Comparison of ENCODE assay signal across 22 cellular contexts in genomic region chr18:59752666-59753065, GRCh38. TPM values are rescaled to one million over a fixed set of nuclear protein-coding genes. Genes with fewer than 3 reads are reported as not detected.
DNase-seq lines count a peak whose midpoint lies in the region; ATAC-seq and TF ChIP-seq lines count a peak whose summit lies in the region.
"Had no signal": no experiment of that assay in that cellular context is flagged by ENCODE, and none has a peak within 500 bp of the region (broad histone marks: within the 10 kb centered on the region; RNA-seq: fewer than 3 reads in every experiment).

No MANE protein-coding gene starts in this region.

- no peak overlapping the region for H3K4me3 ChIP-seq in AG10803 (ENCODE audit: low read length)
- no peak overlapping the region for H3K4me3 ChIP-seq in IMR-90 (ENCODE audit: insufficient read depth, low read depth, low read length)
- H3K4me3 ChIP-seq in fibroblast of mammary gland (ENCODE audit: control insufficient read depth, low read depth, low read length): no peak overlapping the region
- no peak overlapping the region for H3K4me3 ChIP-seq in ovary
- H3K4me3 ChIP-seq in coronary artery: no peak overlapping the region

- no peak overlapping the region for H4K91ac ChIP-seq in IMR-90 (ENCODE audit: insufficient read depth, low read depth, low read length)

- H3K9me3 Mint-ChIP-seq in nephron: no peaks in the 10 kb centered on the region
- no peaks in the 10 kb centered on the region for H3K9me3 Mint-ChIP-seq in activated T-cell treated with anti-CD3 and anti-CD28 coated beads, Interleukin-2, amount 50 U/mL, for 4 hours

- peaks cover 16% of the 10 kb centered on the region for H3K4me1 Mint-ChIP-seq in nephron
- H3K4me1 Mint-ChIP-seq in activated T-cell treated with anti-CD3 and anti-CD28 coated beads, Interleukin-2, amount 50 U/mL, for 4 hours (ENCODE audit: low read depth): no peaks in the 10 kb centered on the region
- H3K4me1 Mint-ChIP-seq: CD4-positive, CD25-positive, alpha-beta regulatory T cell had no signal

- TF ChIP-seq CTCF in AG10803 (conservative IDR thresholded peaks at IDR 0.05; ENCODE audit: low read length) (no peak), IMR-90 (conservative IDR thresholded peaks at IDR 0.05; ENCODE audit: low read depth, low read length) (no peak), fibroblast of mammary gland (conservative IDR thresholded peaks at IDR 0.05; ENCODE audit: control insufficient read depth, insufficient read depth, low read depth, low read length) (no peak), nephron (IDR thresholded peaks at IDR 0.05; ENCODE audit: unreplicated experiment in 3 of 3) (no peak), ovary (IDR thresholded peaks at IDR 0.05) (no peak), coronary artery (IDR thresholded peaks at IDR 0.05) (no peak)

- H3K9me3 ChIP-seq in IMR-90 (ENCODE audit: control insufficient read depth, insufficient read depth, low read length) (no peaks in the 10 kb centered on the region), ovary (no peaks in the 10 kb centered on the region)

- no peak overlapping the region; the same call in 1 of the 2 replicates for H3K18ac ChIP-seq in IMR-90 (ENCODE audit: low read depth, low read length)

- CTCF ChIA-PET in IMR-90 (lab: Yijun Ruan, JAX): interaction anchor here (0.7 to 1.1 kb wide), 3 partner anchors 56 to 77 kb away, joined by 3 read pairs; partner anchors contain the start of gene CCBE1

- no peaks in the 10 kb centered on the region; a peak in 1 of 4 replicates for H3K79me1 ChIP-seq in IMR-90 (ENCODE audit: low read depth in 1 of 2, low read length in 2 of 2)

- H4K8ac ChIP-seq in IMR-90 (ENCODE audit: low read depth in 2 of 2, low read length in 2 of 2): no peak overlapping the region

- no peak overlapping the region for H3K27ac ChIP-seq in IMR-90 (ENCODE audit: insufficient read depth, low read length)
- no peak overlapping the region for H3K27ac ChIP-seq in ovary
- no peak overlapping the region for H3K27ac ChIP-seq in coronary artery
- H3K27ac ChIP-seq: HL-60, KMS-11, RWPE1 had no signal

- no peak overlapping the region for H3K4ac ChIP-seq in IMR-90 (ENCODE audit: low read depth, low read length)

- intact Hi-C loops in IMR-90 (cut with micrococcal nuclease) (no loop called here), ovary (cut with DNase I) (no loop called here)

- dilution Hi-C loops in IMR-90 (cut with HindIII; ENCODE audit: low sequenced_read_pairs, unreplicated experiment): no loop called here

- H3K27me3 Mint-ChIP-seq in nephron (ENCODE audit: low read depth): no peaks in the 10 kb centered on the region
- no peaks in the 10 kb centered on the region for H3K27me3 Mint-ChIP-seq in activated T-cell treated with anti-CD3 and anti-CD28 coated beads, Interleukin-2, amount 50 U/mL, for 4 hours (ENCODE audit: low read depth)

- peak overlapping the region; percentile 53 for H2BK5ac ChIP-seq in IMR-90 (ENCODE audit: low read depth, low read length, poor library complexity, severe bottlenecking)

- no peak overlapping the region; the same call in 1 of the 2 replicates for H2BK120ac ChIP-seq in IMR-90 (ENCODE audit: low read depth, low read length)

- H3K23ac ChIP-seq in IMR-90 (ENCODE audit: low read depth, low read length): no peak overlapping the region

- H3K4me3 Mint-ChIP-seq in nephron: no peak overlapping the region
- H3K4me3 Mint-ChIP-seq in activated T-cell treated with anti-CD3 and anti-CD28 coated beads, Interleukin-2, amount 50 U/mL, for 4 hours: no peak overlapping the region
- H3K4me3 Mint-ChIP-seq: CD4-positive, CD25-positive, alpha-beta regulatory T cell had no signal

- H3K56ac ChIP-seq in IMR-90 (ENCODE audit: extremely low read depth, insufficient read depth, low read length): no peak overlapping the region

- TF ChIP-seq RAD21 in IMR-90 (IDR thresholded peaks at IDR 0.05; ENCODE audit: low read length): no peak

- POLR2A ChIA-PET in IMR-90 (lab: Charles Lee; ENCODE audit: unreplicated experiment): no interaction called here

- H3K9me1 ChIP-seq in IMR-90 (ENCODE audit: insufficient read depth, low read length): peaks cover 3% of the 10 kb centered on the region

- no peak overlapping the region for H2AK9ac ChIP-seq in IMR-90 (replicated peaks; ENCODE audit: low read depth, low read length, poor library complexity)

- TF ChIP-seq POLR2A in IMR-90 (IDR thresholded peaks at IDR 0.05; ENCODE audit: low read depth, low read length) (no peak), ovary (IDR thresholded peaks at IDR 0.05) (no peak)

- no CpG with 5 or more reads among the region's 1 CpG for WGBS in IMR-90 (ENCODE audit: extremely low coverage in 2 of 2, insufficient read length in 1 of 2), 2 experiments
- 13 to 21% (median 18%) methylated on average over 1 of the region's 1 CpG for WGBS in ovary, 3 donors

- no peak overlapping the region for H4K5ac ChIP-seq in IMR-90 (ENCODE audit: low read depth, low read length)

- no peak overlapping the region for H2BK20ac ChIP-seq in IMR-90 (ENCODE audit: low read depth, low read length)

- H2AFZ ChIP-seq in IMR-90 (replicated peaks; ENCODE audit: low read length, poor library complexity): no peak overlapping the region

- no peak overlapping the region for H3K14ac ChIP-seq in IMR-90 (replicated peaks; ENCODE audit: low read depth, low read length)

- H3K36me3 Mint-ChIP-seq in nephron (ENCODE audit: low read depth): no peaks in the 10 kb centered on the region
- H3K36me3 Mint-ChIP-seq in activated T-cell treated with anti-CD3 and anti-CD28 coated beads, Interleukin-2, amount 50 U/mL, for 4 hours (ENCODE audit: insufficient read depth): no peaks in the 10 kb centered on the region
- H3K36me3 Mint-ChIP-seq: CD4-positive, CD25-positive, alpha-beta regulatory T cell had no signal

- H3K36me3 ChIP-seq in IMR-90 (ENCODE audit: control insufficient read depth, insufficient read depth, low read length) (no peaks in the 10 kb centered on the region), ovary (no peaks in the 10 kb centered on the region)

- H3K4me1 ChIP-seq in IMR-90 (ENCODE audit: control insufficient read depth, insufficient read depth, low read length) (peaks cover 6% of the 10 kb centered on the region; the same call in 1 of the 2 replicates), ovary (ENCODE audit: insufficient read depth) (no peaks in the 10 kb centered on the region)

- ATAC-seq in IMR-90 (ENCODE audit: low read depth): no peak
- ATAC-seq in activated T-cell treated with anti-CD3 and anti-CD28 coated beads, Interleukin-2, amount 50 U/mL, for 4 hours: no peak

- H3K27me3 ChIP-seq in IMR-90 (ENCODE audit: control insufficient read depth, insufficient read depth, low read length) (no peaks in the 10 kb centered on the region), ovary (no peaks in the 10 kb centered on the region)

- H2AK5ac ChIP-seq in IMR-90 (ENCODE audit: low read depth, low read length): no peak overlapping the region

- no peak for TF ChIP-seq EP300 in ovary (IDR thresholded peaks at IDR 0.05)

- H3K4me2 ChIP-seq in IMR-90 (ENCODE audit: low read depth, low read length): no peak overlapping the region
- H3K4me2 ChIP-seq: KMS-11 had no signal

- no TSS peak for BruUV-seq in IMR-90 (replicated peaks; lab: Mats Ljungman, UMichigan)

- H2BK15ac ChIP-seq in IMR-90 (ENCODE audit: low read depth, low read length): no peak overlapping the region

- peak; percentile 73 for DNase-seq in AG10803 (ENCODE audit: low read depth)
- DNase-seq in IMR-90: no peak
- DNase-seq in fibroblast of mammary gland (ENCODE audit: low read depth): peak; percentile 48
- no peak for DNase-seq in ovary
- no peak for DNase-seq in activated effector memory CD4-positive, alpha-beta T cell treated with anti-CD3 and anti-CD28 coated beads, Interleukin-2, amount 50 U/mL, for 16 hours
- DNase-seq in coronary artery (ENCODE audit: low spot score): no peak
- no peak for DNase-seq in activated T-cell treated with anti-CD3 and anti-CD28 coated beads, Interleukin-2, amount 50 U/mL, for 4 hours
- DNase-seq: CD4-positive, CD25-positive, alpha-beta regulatory T cell; EL; GF-D8; NCI-H1417 treated with DMSO at 0.1 percent for 48 hours; NCI-H187; NCI-H2107; NCI-H2227 treated with DMSO at 0.1 percent for 48 hours; NCI-H510A treated with DMSO at 0.1 percent for 48 hours; NCI-H748 treated with DMSO at 0.1 percent for 48 hours; SIG-M5 had no signal

- peak overlapping the region in 2 of 3 experiments; percentile 7 to 18 for H3K27ac Mint-ChIP-seq in nephron
- H3K27ac Mint-ChIP-seq: CD4-positive, CD25-positive, alpha-beta regulatory T cell had no signal

- in situ Hi-C loops in IMR-90 (cut with MboI; ENCODE audit: low sequenced_read_pairs): no loop called here

- H4K20me1 ChIP-seq in IMR-90 (ENCODE audit: insufficient read depth, low read length): no peaks in the 10 kb centered on the region

- no peak overlapping the region for H3K9ac ChIP-seq in IMR-90 (ENCODE audit: low read depth, low read length)
- H3K9ac ChIP-seq: KMS-11 had no signal

TF ChIP-seq in IMR-90, 13 proteins besides CTCF, POLR2A, EP300 and RAD21:
- TF ChIP-seq RCOR1 (IDR thresholded peaks at IDR 0.05; ENCODE audit: insufficient replicate concordance, low read length): no peak
- TF ChIP-seq, protein P1, sequence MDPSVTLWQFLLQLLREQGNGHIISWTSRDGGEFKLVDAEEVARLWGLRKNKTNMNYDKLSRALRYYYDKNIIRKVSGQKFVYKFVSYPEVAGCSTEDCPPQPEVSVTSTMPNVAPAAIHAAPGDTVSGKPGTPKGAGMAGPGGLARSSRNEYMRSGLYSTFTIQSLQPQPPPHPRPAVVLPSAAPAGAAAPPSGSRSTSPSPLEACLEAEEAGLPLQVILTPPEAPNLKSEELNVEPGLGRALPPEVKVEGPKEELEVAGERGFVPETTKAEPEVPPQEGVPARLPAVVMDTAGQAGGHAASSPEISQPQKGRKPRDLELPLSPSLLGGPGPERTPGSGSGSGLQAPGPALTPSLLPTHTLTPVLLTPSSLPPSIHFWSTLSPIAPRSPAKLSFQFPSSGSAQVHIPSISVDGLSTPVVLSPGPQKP (IDR thresholded peaks at IDR 0.05; ENCODE audit: borderline replicate concordance, low read depth, low read length): no peak
- no peak for TF ChIP-seq MXI1 (IDR thresholded peaks at IDR 0.05; ENCODE audit: borderline replicate concordance, low read depth, low read length)
- TF ChIP-seq BHLHE40 (IDR thresholded peaks at IDR 0.05; ENCODE audit: low read depth, low read length): no peak
- no peak for TF ChIP-seq CHD1 (IDR thresholded peaks at IDR 0.05; ENCODE audit: low read depth, low read length)
- TF ChIP-seq NFE2L2 (IDR thresholded peaks at IDR 0.05; ENCODE audit: low read depth, low read length): no peak
- no peak for TF ChIP-seq MAZ (IDR thresholded peaks at IDR 0.05; ENCODE audit: borderline replicate concordance, low read depth, low read length)

RNA-seq across cellular contexts. Expression of gene CCBE1, which starts 55.4 kb away (rescaled TPM):
- total RNA-seq in IMR-90 (2012; rRNA removed) (93.9 and 148 TPM in 2 replicates), ovary (100 to 1,000 TPM in 1 of 7 donors, 10 to 100 TPM in 6; 15.9 to 109 (median 43.9) TPM)
- polyA plus RNA-seq in IMR-90 (2012; rRNA removed) (64.8 and 65.1 TPM in 2 replicates), ovary (10 to 100 TPM; 24.7 to 44.9 TPM)
- polyA plus RNA-seq in IMR-90 (2012; cell fraction: cytosol; rRNA removed): 37.7 and 114 TPM in 2 replicates
- 22.9 and 25.9 TPM in 2 replicates for polyA plus RNA-seq in IMR-90 (2012; cell fraction: nucleus; rRNA removed; ENCODE audit: low replicate concordance)
- under 1 TPM in 1 of 3 donors, not detected in 2; 0.18 TPM for total RNA-seq in activated T-cell treated with anti-CD3 and anti-CD28 coated beads, Interleukin-2, amount 50 U/mL, for 4 hours
- total RNA-seq: CD4-positive, CD25-positive, alpha-beta regulatory T cell; HT-29 had no signal
- polyA plus RNA-seq: CD4-positive, CD25-positive, alpha-beta regulatory T cell had no signal

Comparison
In these comparisons a context has a peak if more than half of its experiments do, and no peak if none do; other contexts are left out.
1. DNase-seq: peak in AG10803 (single experiment) and fibroblast of mammary gland (single experiment); none in IMR-90 (single experiment), ovary (0 of 5), activated effector memory CD4-positive, alpha-beta T cell treated with anti-CD3 and anti-CD28 coated beads, Interleukin-2, amount 50 U/mL, for 16 hours (single experiment), coronary artery (single experiment) and activated T-cell treated with anti-CD3 and anti-CD28 coated beads, Interleukin-2, amount 50 U/mL, for 4 hours (single experiment).
2. RNA of gene CCBE1, which starts 55.4 kb away (total RNA-seq): 93.9 to 148 TPM in IMR-90 and 15.9 to 109 TPM in ovary; 0.18 TPM in activated T-cell treated with anti-CD3 and anti-CD28 coated beads, Interleukin-2, amount 50 U/mL, for 4 hours; every median in the first group is over 10 times any median in the second.